ENCODE assay signal across 8 cellular contexts in the genomic region with DNA sequence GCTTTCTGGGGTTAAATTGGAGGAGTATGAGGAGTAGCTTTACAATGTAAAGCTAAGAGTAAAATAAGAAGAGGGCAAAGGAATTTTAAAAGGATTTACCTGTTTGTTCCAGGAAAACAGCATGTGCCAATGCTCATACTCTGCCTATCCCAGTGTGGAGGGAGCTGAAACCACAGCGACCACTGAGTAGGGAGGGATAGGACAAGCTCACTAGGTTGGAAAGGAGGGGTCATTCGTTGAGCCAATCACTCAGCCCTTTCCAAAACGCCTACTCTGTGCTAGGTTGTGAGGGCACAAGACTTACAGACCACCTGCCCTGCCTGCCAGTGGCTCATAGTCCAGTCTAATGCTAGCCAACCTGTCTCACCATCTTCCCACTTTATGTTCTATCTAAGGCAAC. TPM values are rescaled to one million over a fixed set of nuclear protein-coding genes. Genes with fewer than 3 reads are reported as not detected.
A peak's percentile ranks its signal among the peaks of the same experiment; 100 is the strongest.
DNase-seq lines count a peak whose midpoint lies in the region; ATAC-seq and TF ChIP-seq lines count a peak whose summit lies in the region.

No MANE protein-coding gene starts in this region.

- peak overlapping the region; percentile 95 for H3K4me2 ChIP-seq in DND-41 (ENCODE audit: insufficient read depth, low read length)

- peak overlapping the region; percentile 88 for H2AFZ ChIP-seq in DND-41 (ENCODE audit: low read depth, low read length)
- H2AFZ ChIP-seq in neuron (ENCODE audit: low read depth, low read length): no peak overlapping the region

- peaks cover 70% of the 10 kb centered on the region for H3K79me2 ChIP-seq in DND-41 (ENCODE audit: insufficient read depth, low read length)

- no peak for TF ChIP-seq CTCF in DND-41 (IDR thresholded peaks at IDR 0.05; ENCODE audit: borderline replicate concordance, extremely low read depth, low read length, poor library complexity, severe bottlenecking)
- TF ChIP-seq CTCF in colonic mucosa (IDR thresholded peaks at IDR 0.05): no peak

- H3K4me1 ChIP-seq in DND-41 (ENCODE audit: insufficient read depth, low read length): peaks cover 59% of the 10 kb centered on the region
- H3K4me1 ChIP-seq in colonic mucosa: peaks cover 13% of the 10 kb centered on the region
- peaks cover 25% of the 10 kb centered on the region for H3K4me1 ChIP-seq in neuron (ENCODE audit: insufficient read depth, low read length)

- H3K4me3 ChIP-seq in DND-41 (ENCODE audit: low read depth in 1 of 2, low read length in 2 of 2) (peak overlapping the region; percentile 87 to 91; a peak in 3 of 4 replicates), colonic mucosa (peak overlapping the region; percentile 77), neuron (ENCODE audit: low read length) (peak overlapping the region; percentile 85)

- H4K20me1 ChIP-seq in DND-41 (ENCODE audit: insufficient read depth, low read length): peaks cover 3% of the 10 kb centered on the region; the same call in 1 of the 2 replicates

- H3K27ac ChIP-seq in DND-41 (ENCODE audit: low read length): peak overlapping the region; percentile 93
- peak overlapping the region; percentile 85 for H3K27ac ChIP-seq in colonic mucosa

- H3K36me3 ChIP-seq in DND-41 (ENCODE audit: insufficient read depth, low read length): peaks cover 17% of the 10 kb centered on the region
- peaks cover 6% of the 10 kb centered on the region for H3K36me3 ChIP-seq in colonic mucosa
- H3K36me3 ChIP-seq in neuron (ENCODE audit: insufficient read depth, low read length): peaks cover 18% of the 10 kb centered on the region

- H3K9me3 ChIP-seq in DND-41 (ENCODE audit: insufficient read depth, low read length, severe bottlenecking) (no peaks in the 10 kb centered on the region), colonic mucosa (no peaks in the 10 kb centered on the region), neuron (ENCODE audit: low read length) (no peaks in the 10 kb centered on the region)

- DNase-seq in DND-41 (no peak), NCI-H2227 treated with DMSO at 0.1 percent for 48 hours (lab: John Stamatoyannopoulos, UW) (peak; percentile 15), colonic mucosa (no peak), ureter (ENCODE audit: low spot score) (no peak), posterior cingulate gyrus (no peak), NCI-H2081 treated with DMSO at 0.1 percent for 48 hours (lab: John Stamatoyannopoulos, UW) (no peak), COLO829 (ENCODE audit: low spot score) (no peak)

- H3K9ac ChIP-seq in DND-41 (ENCODE audit: low read depth, low read length) (peak overlapping the region; percentile 81), colonic mucosa (ENCODE audit: low read depth in 2 of 2, low read length in 2 of 2) (peak overlapping the region in 1 of 2 donors; percentile 99)

- H3K27me3 ChIP-seq in DND-41 (ENCODE audit: insufficient read depth, low read length, poor library complexity) (no peaks in the 10 kb centered on the region), colonic mucosa (no peaks in the 10 kb centered on the region), neuron (ENCODE audit: insufficient read depth, low read length) (no peaks in the 10 kb centered on the region)

- ATAC-seq in DND-41 (ENCODE audit: insufficient read depth, low read depth): no peak

- intact Hi-C loops in colonic mucosa (cut with DNase I) (no loop called here), posterior cingulate gyrus (cut with DNase I) (no loop called here)

RNA-seq across cellular contexts. Expression of a gene that starts 1.1 kb away (rescaled TPM):
- 100 to 1,000 TPM in 1 of 2 donors, 10 to 100 TPM in 1; 82.7 to 103 TPM for total RNA-seq in colonic mucosa
- total RNA-seq in ureter: 111 TPM

RNA-seq across cellular contexts. Expression of a gene that starts 1.6 kb away (rescaled TPM):
- 10 to 100 TPM; 25.8 to 26.3 TPM for total RNA-seq in colonic mucosa
- total RNA-seq in ureter: 20.8 TPM

RNA-seq across cellular contexts. Expression of a gene that starts 32.1 kb away (rescaled TPM):
- 1 to 10 TPM in 1 of 2 donors, under 1 TPM in 1; 0.84 to 1.2 TPM for total RNA-seq in colonic mucosa
- 1.9 TPM for total RNA-seq in ureter

RNA-seq across cellular contexts. Expression of a gene that starts 51.7 kb away (rescaled TPM):
- 10 to 100 TPM; 44.7 to 49.4 TPM for total RNA-seq in colonic mucosa
- 45.7 TPM for total RNA-seq in ureter
